ENCODE assay signal across 9 cellular contexts in the genomic region with DNA sequence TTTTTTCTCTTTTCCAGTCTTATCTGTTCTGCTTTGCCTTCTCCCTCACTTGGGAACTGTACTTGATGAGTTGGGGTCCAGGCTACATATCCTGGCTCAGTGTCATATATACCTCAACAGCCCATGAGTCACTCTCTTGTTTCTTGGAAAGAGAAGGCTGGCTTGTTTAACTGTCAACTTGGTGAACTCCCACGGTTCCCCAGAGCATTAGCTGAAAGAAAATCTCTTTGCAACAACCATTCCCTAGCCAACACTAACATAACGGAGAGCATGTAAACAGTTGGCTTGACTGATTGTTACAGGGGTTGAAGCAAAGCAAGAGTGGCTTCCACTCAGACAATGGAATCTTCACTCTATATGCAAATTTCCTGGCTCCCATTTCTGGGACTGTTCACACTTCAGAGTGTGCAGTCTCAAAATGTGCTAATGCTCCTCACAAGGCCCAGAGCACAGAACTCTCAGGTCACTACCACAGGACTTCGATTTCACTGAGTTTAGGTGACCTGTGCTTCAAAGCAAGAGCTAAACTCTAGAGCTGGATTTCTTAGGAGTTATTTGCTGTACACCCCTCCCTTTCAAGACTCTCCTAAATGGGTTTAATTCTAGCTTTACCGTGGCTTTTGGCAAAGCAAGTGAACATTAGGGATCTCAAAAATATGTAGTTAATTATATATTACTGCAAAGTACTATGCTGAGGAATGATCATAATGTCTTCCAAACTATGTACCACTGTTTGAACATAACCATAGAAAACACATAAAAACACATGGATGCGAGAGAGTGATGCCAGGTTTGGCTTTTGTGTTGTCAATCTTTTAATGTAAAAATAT.
DNase-seq lines count a peak whose midpoint lies in the region; FAIRE-seq and TF ChIP-seq lines count a peak whose summit lies in the region.
"Had no signal": no experiment of that assay in that cellular context is flagged by ENCODE, and none has a peak within 500 bp of the region (broad histone marks: within the 10 kb centered on the region; RNA-seq: fewer than 3 reads in every experiment).

No MANE protein-coding gene starts in this region.

- no peaks in the 10 kb centered on the region for H3K27me3 ChIP-seq in ovary
- H3K27me3 ChIP-seq: upper lobe of left lung had no signal

- intact Hi-C loops in ovary (cut with DNase I) = no loop called here

- DNase-seq in GM04504 (ENCODE audit: low read depth) = peak; percentile 48
- DNase-seq in SK-MEL-5 (ENCODE audit: low read depth, low spot score) = peak; percentile 45
- DNase-seq in fibroblast of the aortic adventitia (ENCODE audit: low read depth) = peak; percentile 96
- peak in 3 of 5 donors; percentile 13 to 39 (median 28) for DNase-seq in ovary
- DNase-seq in stimulated activated CD8-positive, alpha-beta memory T cell treated with anti-CD3 and anti-CD28 coated beads, Interleukin-4, amount 100 ng/mL, for 48 hours = no peak
- no peak for DNase-seq in activated CD4-positive, CD25-positive, alpha-beta regulatory T cell (lab: John Stamatoyannopoulos, UW)
- no peak for DNase-seq in D721Med (ENCODE audit: insufficient read length, low spot score)
- no peak for DNase-seq in NCI-H510A (lab: John Stamatoyannopoulos, UW)
- DNase-seq: upper lobe of left lung had no signal

- TF ChIP-seq EP300 in ovary (IDR thresholded peaks at IDR 0.05) = no peak

- in situ Hi-C loops in SK-MEL-5 (cut with HindIII; ENCODE audit: low pct_unique_long_range_greater_than_20kb, low sequenced_read_pairs) = no loop called here

- no peaks in the 10 kb centered on the region for H3K4me1 ChIP-seq in ovary (ENCODE audit: insufficient read depth)
- H3K4me1 ChIP-seq: upper lobe of left lung had no signal

- no peak overlapping the region for H3K27ac ChIP-seq in ovary
- H3K27ac ChIP-seq: upper lobe of left lung had no signal

- no peak for FAIRE-seq in D721Med (lab: Jason Lieb, UNC)

- no peak for TF ChIP-seq POLR2A in ovary (IDR thresholded peaks at IDR 0.05)

- 19 to 21% (median 20%) methylated on average over 5 of the region's 5 CpGs for WGBS in ovary, 3 donors

- H3K36me3 ChIP-seq in ovary = no peaks in the 10 kb centered on the region
- H3K36me3 ChIP-seq: upper lobe of left lung had no signal

- H3K4me3 ChIP-seq in fibroblast of the aortic adventitia (ENCODE audit: low read depth, low read length) (no peak overlapping the region), ovary (no peak overlapping the region)
- H3K4me3 ChIP-seq: upper lobe of left lung had no signal

- H3K9me3 ChIP-seq in ovary = no peaks in the 10 kb centered on the region
- H3K9me3 ChIP-seq: upper lobe of left lung had no signal

- TF ChIP-seq CTCF in fibroblast of the aortic adventitia (IDR thresholded peaks at IDR 0.05; ENCODE audit: insufficient read depth, low read length) = no peak
- TF ChIP-seq CTCF in ovary (IDR thresholded peaks at IDR 0.05) = no peak
- no peak for TF ChIP-seq CTCF in D721Med (IDR thresholded peaks at IDR 0.05; ENCODE audit: insufficient read depth, missing control alignments)

Comparison
In these comparisons a context has a peak if more than half of its experiments do, and no peak if none do; other contexts are left out.
1. DNase-seq: peak in GM04504 (single experiment), SK-MEL-5 (single experiment), fibroblast of the aortic adventitia (single experiment) and ovary (3 of 5); none in stimulated activated CD8-positive, alpha-beta memory T cell treated with anti-CD3 and anti-CD28 coated beads, Interleukin-4, amount 100 ng/mL, for 48 hours (single experiment), activated CD4-positive, CD25-positive, alpha-beta regulatory T cell (0 of 4), D721Med (single experiment) and NCI-H510A (single experiment).